ENCODE assay signal across 9 cellular contexts in the genomic region with DNA sequence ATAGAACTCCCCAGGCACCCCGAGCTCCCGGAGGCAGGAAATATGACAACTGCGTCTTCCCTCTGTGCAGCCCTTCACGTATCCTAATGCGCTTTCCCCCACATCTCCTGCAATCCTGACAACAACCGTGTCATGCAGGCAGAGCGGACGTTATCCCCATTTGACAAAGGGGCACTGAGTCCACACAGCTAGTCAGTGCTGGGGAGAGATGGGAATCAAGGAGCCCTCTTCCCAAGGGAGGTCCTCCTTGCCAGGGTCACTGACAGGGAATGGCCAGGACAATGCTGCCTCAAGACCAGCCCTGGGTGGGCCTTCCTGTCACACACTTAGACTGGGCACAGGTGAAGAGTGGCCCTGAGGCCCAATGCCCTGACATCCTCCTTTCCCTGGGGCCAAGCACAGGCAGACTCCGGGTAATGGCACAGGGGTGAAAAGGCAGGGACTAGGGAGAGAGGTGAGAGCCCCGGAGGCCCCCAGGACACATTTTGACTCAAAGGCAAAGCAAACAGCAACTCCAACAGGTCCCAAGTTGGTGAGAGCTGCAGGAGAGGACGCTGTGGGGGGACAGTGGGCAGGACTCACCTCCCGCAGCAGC. TPM values are rescaled to one million over a fixed set of nuclear protein-coding genes. Genes with fewer than 3 reads are reported as not detected.
DNase-seq lines count a peak whose midpoint lies in the region; ATAC-seq, FAIRE-seq and TF ChIP-seq lines count a peak whose summit lies in the region.
"Had no signal": no experiment of that assay in that cellular context is flagged by ENCODE, and none has a peak within 500 bp of the region (broad histone marks: within the 10 kb centered on the region; RNA-seq: fewer than 3 reads in every experiment).

No MANE protein-coding gene starts in this region.

- POLR2A ChIA-PET in K562 (lab: Yijun Ruan, JAX) = interaction anchor here (0.6 kb wide), 2 partner anchors 14 to 576 kb away, joined by 3 read pairs; no protein-coding TSS in a partner anchor
- POLR2A ChIA-PET in naive thymus-derived CD8-positive, alpha-beta T cell (lab: Charles Lee) = no interaction called here

- peaks cover 33% of the 10 kb centered on the region for H3K79me2 ChIP-seq in K562 (ENCODE audit: control insufficient read depth, insufficient read depth, low read length)

- H4K20me1 ChIP-seq in K562 (replicated peaks; ENCODE audit: control insufficient read depth, insufficient read depth, low read length) = peaks cover 14% of the 10 kb centered on the region

- H3K9me3 ChIP-seq in heart left ventricle (no peaks in the 10 kb centered on the region), K562 (replicated peaks; ENCODE audit: control insufficient read depth, insufficient read depth, low read depth, low read length) (no peaks in the 10 kb centered on the region), upper lobe of right lung (no peaks in the 10 kb centered on the region)
- H3K9me3 ChIP-seq: MG63 had no signal

- peaks cover 20 to 60% (median 38%) of the 10 kb centered on the region in 4 donors for H3K4me1 Mint-ChIP-seq in naive thymus-derived CD8-positive, alpha-beta T cell

- H3K27me3 Mint-ChIP-seq in naive thymus-derived CD8-positive, alpha-beta T cell = no peaks in the 10 kb centered on the region

- 77 to 92% (median 88%) methylated on average over 12 of the region's 12 CpGs for WGBS in heart left ventricle, 4 donors
- WGBS in K562 (ENCODE audit: insufficient coverage, low coverage, missing lambda C conversion rate) = 86% methylated on average over 12 of the region's 12 CpGs

- H2AFZ ChIP-seq in K562 (ENCODE audit: low read depth, low read length) = no peak overlapping the region

- no peak for TF ChIP-seq CTCF in heart left ventricle (IDR thresholded peaks at IDR 0.05)
- TF ChIP-seq CTCF in K562 (IDR thresholded peaks at IDR 0.05 in 2 of 3, conservative IDR thresholded peaks at IDR 0.05 in 1 of 3; ENCODE audit: insufficient read depth in 2 of 3, low read depth in 1 of 3, low read length in 3 of 3) = no peak
- no peak for TF ChIP-seq CTCF in upper lobe of right lung (IDR thresholded peaks at IDR 0.05)

- peak; percentile 26 for FAIRE-seq in K562 (lab: Jason Lieb, UNC)

- peak overlapping the region; percentile 77; the same call in 1 of the 2 replicates for H3K4me2 ChIP-seq in K562 (ENCODE audit: insufficient read depth, low read length)

- H3K36me3 ChIP-seq in heart left ventricle = peaks cover 0 to 2% (median 0%) of the 10 kb centered on the region in 9 donors
- H3K36me3 ChIP-seq in K562 (ENCODE audit: control insufficient read depth, insufficient read depth, low read length) = peaks cover 49% of the 10 kb centered on the region; the same call in 2 of the 3 replicates
- no peaks in the 10 kb centered on the region for H3K36me3 ChIP-seq in upper lobe of right lung
- H3K36me3 ChIP-seq: MG63 had no signal

- CTCF ChIA-PET in K562 (lab: Yijun Ruan, JAX; ENCODE audit: low intra/inter-chr PET ratio) = no interaction called here

- H3K27ac Mint-ChIP-seq in naive thymus-derived CD8-positive, alpha-beta T cell = peak overlapping the region in 4 of 10 donors; percentile 44 to 75 (median 69)

- H3K4me3 ChIP-seq in heart left ventricle (peak overlapping the region in 10 of 12 donors; percentile 13 to 88 (median 64)), K562 (no peak overlapping the region), upper lobe of right lung (peak overlapping the region; percentile 51)
- H3K4me3 ChIP-seq: MG63 had no signal

- in situ Hi-C loops in K562 (cut with MboI) = no loop called here

- intact Hi-C loops in heart left ventricle (cut with DNase I) = no loop called here
- intact Hi-C loops in left ventricle myocardium superior (cut with micrococcal nuclease) = no loop called here
- intact Hi-C loops in K562 (cut with micrococcal nuclease) = no loop called here
- intact Hi-C loops in upper lobe of right lung (cut with DNase I) = no loop called here

- peaks cover 12% of the 10 kb centered on the region for H3K9me1 ChIP-seq in K562 (ENCODE audit: control insufficient read depth, insufficient read depth, low read length)

- no TSS peak for BruUV-seq in K562 (replicated peaks; lab: Mats Ljungman, UMichigan)

- no peak for TF ChIP-seq RAD21 in K562 (CRISPR knock-in tag; conservative IDR thresholded peaks at IDR 0.05 in 1 of 2, IDR thresholded peaks at IDR 0.05 in 1 of 2)

- TF ChIP-seq EP300 in K562 (IDR thresholded peaks at IDR 0.05; ENCODE audit: low read length) = no peak

- H3K4me3 Mint-ChIP-seq in naive thymus-derived CD8-positive, alpha-beta T cell = peak overlapping the region; percentile 61 to 99 (median 92)

- H3K9me3 Mint-ChIP-seq in naive thymus-derived CD8-positive, alpha-beta T cell = no peaks in the 10 kb centered on the region

- TF ChIP-seq POLR2A in heart left ventricle (IDR thresholded peaks at IDR 0.05) = no peak
- TF ChIP-seq POLR2A in K562 (conservative IDR thresholded peaks at IDR 0.05) = no peak

- DNase-seq in heart left ventricle (no peak), left ventricle myocardium superior (no peak), K562 (ENCODE audit: extremely low read depth in 1 of 4, low spot score in 3 of 4) (no peak), upper lobe of right lung (no peak), SHP77 (lab: John Stamatoyannopoulos, UW) (no peak)
- DNase-seq in naive thymus-derived CD8-positive, alpha-beta T cell = no peak
- DNase-seq: MG63 had no signal

- peaks cover 0 to 14% (median 0%) of the 10 kb centered on the region in 3 donors for H3K36me3 Mint-ChIP-seq in naive thymus-derived CD8-positive, alpha-beta T cell

- ATAC-seq in heart left ventricle (no peak), left ventricle myocardium superior (no peak), K562 (no peak), upper lobe of right lung (no peak), GM19023 (IDR thresholded peaks at IDR 0.05; ENCODE audit: unreplicated experiment) (no peak), HG02885 (IDR thresholded peaks at IDR 0.05; ENCODE audit: poor library complexity, unreplicated experiment) (no peak)
- no peak for ATAC-seq in naive thymus-derived CD8-positive, alpha-beta T cell

- H3K9ac ChIP-seq in K562 (ENCODE audit: insufficient read depth in 1 of 2, low read depth in 2 of 2, low read length in 2 of 2) = peak overlapping the region in 1 of 2 experiments; percentile 92; a peak in 2 of 4 replicates

- H3K27me3 ChIP-seq in heart left ventricle = no peaks in the 10 kb centered on the region
- H3K27me3 ChIP-seq in K562 (ENCODE audit: control insufficient read depth in 2 of 2, insufficient read depth in 2 of 2, low read length in 2 of 2) = no peaks in the 10 kb centered on the region
- no peaks in the 10 kb centered on the region for H3K27me3 ChIP-seq in upper lobe of right lung
- H3K27me3 ChIP-seq: MG63 had no signal

- H3K27ac ChIP-seq in heart left ventricle (peak overlapping the region in 5 of 12 donors; percentile 4 to 80 (median 71)), K562 (ENCODE audit: extremely low read depth, low read depth, low read length) (no peak overlapping the region), upper lobe of right lung (no peak overlapping the region)

- H3K4me1 ChIP-seq in heart left ventricle = peaks cover 0 to 29% (median 5%) of the 10 kb centered on the region in 12 donors
- H3K4me1 ChIP-seq in K562 (replicated peaks in 1 of 2; ENCODE audit: control insufficient read depth in 2 of 2, insufficient read depth in 2 of 2, low read length in 2 of 2) = peaks cover 29 to 46% of the 10 kb centered on the region in 2 experiments; a peak in 4 of 5 replicates
- peaks cover 6% of the 10 kb centered on the region for H3K4me1 ChIP-seq in upper lobe of right lung

RNA-seq across cellular contexts. Expression of gene ADCY3, which starts 2.2 kb away (rescaled TPM):
- total RNA-seq in heart left ventricle = 10 to 100 TPM in 7 of 9 donors, 1 to 10 TPM in 2; 9.3 to 36.0 (median 17.5) TPM
- 10 to 100 TPM; 10.9 to 14.4 TPM for polyA plus RNA-seq in heart left ventricle
- total RNA-seq in left ventricle myocardium superior = 14.6 TPM
- total RNA-seq in K562 (2011; cell fraction: chromatin; rRNA removed; ENCODE audit: low replicate concordance) = 110 and 220 TPM in 2 replicates
- 147 and 161 TPM in 2 replicates for total RNA-seq in K562 (2011; cell fraction: nucleolus; rRNA removed)
- 106 and 109 TPM in 2 replicates for total RNA-seq in K562 (2011; cell fraction: nucleoplasm; rRNA removed)
- 21.8 and 34.0 TPM in 2 replicates for total RNA-seq in K562 (2014; rRNA removed)
- total RNA-seq in K562 (2014; rRNA removed; fragmentation: Illumina TruSeq; extraction: Trizol) = 23.8 and 26.3 TPM in 2 replicates
- total RNA-seq in K562 (2015; rRNA removed; fragmentation: Illumina TruSeq; extraction: Trizol) = 20.2 and 21.5 TPM in 2 replicates
- 51.5 and 54.8 TPM in 2 replicates for total RNA-seq in K562 (2021)
- polyA plus RNA-seq in K562 (2011; rRNA removed) = 36.6 and 39.0 TPM in 2 replicates
- polyA plus RNA-seq in K562 (2011; cell fraction: cytosol; rRNA removed) = 34.9 and 56.0 TPM in 2 replicates
- 171 and 243 TPM in 2 replicates for polyA plus RNA-seq in K562 (2011; cell fraction: nucleus; rRNA removed)
- polyA plus RNA-seq in K562 (2012) = 27.9 and 41.6 TPM in 2 replicates
- 42.6 and 45.5 TPM in 2 replicates for polyA plus RNA-seq in K562 (2014; fragmentation: Illumina TruSeq; extraction: Trizol)
- 1 to 10 TPM; 1.5 to 2.6 TPM for polyA plus RNA-seq in K562 (2014; fragmentation: Nextera tagmentation; extraction: Ambion mirVana)
- polyA plus RNA-seq in K562 (2014; rRNA removed) = 40.9 and 47.0 TPM in 2 replicates
- 47.4 and 65.5 TPM in 2 replicates for polyA minus RNA-seq in K562 (2011; rRNA and poly(A)+ RNA removed)
- 22.6 and 27.7 TPM in 2 replicates for polyA minus RNA-seq in K562 (2011; cell fraction: cytosol; rRNA and poly(A)+ RNA removed)
- 45.9 and 47.4 TPM in 2 replicates for polyA minus RNA-seq in K562 (2011; cell fraction: nucleus; rRNA and poly(A)+ RNA removed)
- total RNA-seq in naive thymus-derived CD8-positive, alpha-beta T cell = 10 to 100 TPM in 1 of 2 experiments, 1 to 10 TPM in 1; 8.5 to 10.5 TPM
- polyA plus RNA-seq in naive thymus-derived CD8-positive, alpha-beta T cell = 1 to 10 TPM; 4.0 to 9.1 (median 4.9) TPM
- 37.0 TPM for total RNA-seq in upper lobe of right lung

RNA-seq across cellular contexts. Expression of gene DNAJC27, which starts 53.9 kb away (rescaled TPM):
- total RNA-seq in heart left ventricle (10 to 100 TPM in 2 of 9 donors, 1 to 10 TPM in 7; 5.1 to 13.6 (median 9.1) TPM), left ventricle myocardium superior (8.6 TPM), K562 (2014; rRNA removed) (1.6 and 3.0 TPM in 2 replicates), K562 (2014; rRNA removed; fragmentation: Illumina TruSeq; extraction: Trizol) (3.2 TPM in 2 replicates), K562 (2015; rRNA removed; fragmentation: Illumina TruSeq; extraction: Trizol) (2.8 and 4.0 TPM in 2 replicates), K562 (2021) (2.4 and 2.8 TPM in 2 replicates), upper lobe of right lung (7.5 TPM)
- polyA plus RNA-seq in heart left ventricle (1 to 10 TPM; 4.3 to 5.0 TPM), K562 (2011; rRNA removed) (3.8 and 4.3 TPM in 2 replicates), K562 (2014; fragmentation: Illumina TruSeq; extraction: Trizol) (2.3 and 3.0 TPM in 2 replicates), K562 (2014; fragmentation: Nextera tagmentation; extraction: Ambion mirVana) (1 to 10 TPM in 1 of 2 experiments, under 1 TPM in 1; 0.53 to 1.1 TPM), K562 (2014; rRNA removed) (3.2 and 5.9 TPM in 2 replicates)
- 4.1 and 14.7 TPM in 2 replicates for total RNA-seq in K562 (2011; cell fraction: chromatin; rRNA removed; ENCODE audit: low replicate concordance)
- 4.2 and 4.5 TPM in 2 replicates for total RNA-seq in K562 (2011; cell fraction: nucleolus; rRNA removed)
- total RNA-seq in K562 (2011; cell fraction: nucleoplasm; rRNA removed) = 8.4 and 12.7 TPM in 2 replicates
- 0.60 and 2.4 TPM in 2 replicates for polyA plus RNA-seq in K562 (2011; cell fraction: cytosol; rRNA removed)
- 6.5 and 7.5 TPM in 2 replicates for polyA plus RNA-seq in K562 (2011; cell fraction: nucleus; rRNA removed)
- 1.3 and 1.8 TPM in 2 replicates for polyA plus RNA-seq in K562 (2012)
- polyA minus RNA-seq in K562 (2011; rRNA and poly(A)+ RNA removed) = 4.4 and 10.4 TPM in 2 replicates
- 0.46 and 2.7 TPM in 2 replicates for polyA minus RNA-seq in K562 (2011; cell fraction: cytosol; rRNA and poly(A)+ RNA removed)
- 6.6 and 8.4 TPM in 2 replicates for polyA minus RNA-seq in K562 (2011; cell fraction: nucleus; rRNA and poly(A)+ RNA removed)
- 10 to 100 TPM; 11.3 to 13.8 TPM for total RNA-seq in naive thymus-derived CD8-positive, alpha-beta T cell
- polyA plus RNA-seq in naive thymus-derived CD8-positive, alpha-beta T cell = 1 to 10 TPM; 1.9 to 5.7 (median 4.5) TPM
